In genomic region chr20:31494131-31494530, GRCh38 we compare ENCODE assay signal across 7 cellular contexts. TPM values are rescaled to one million over a fixed set of nuclear protein-coding genes. Genes with fewer than 3 reads are reported as not detected.
DNase-seq lines count a peak whose midpoint lies in the region; ATAC-seq and TF ChIP-seq lines count a peak whose summit lies in the region.
"Had no signal": no experiment of that assay in that cellular context is flagged by ENCODE, and none has a peak within 500 bp of the region (broad histone marks: within the 10 kb centered on the region; RNA-seq: fewer than 3 reads in every experiment).

No MANE protein-coding gene starts in this region.

- intact Hi-C loops in Panc1 (cut with micrococcal nuclease; ENCODE audit: unreplicated experiment) (loop anchor here (10.0 kb wide), 1 partner anchor 169 kb away; no protein-coding TSS in a partner anchor), left colon (cut with DNase I, micrococcal nuclease) (no loop called here)

- H3K27ac ChIP-seq in Panc1 (ENCODE audit: low read length) = no peak overlapping the region
- H3K27ac ChIP-seq: neutrophil had no signal

- peak; percentile 57 for ATAC-seq in Panc1
- peak; percentile 31 for ATAC-seq in left colon

- in situ Hi-C loops in Panc1 (cut with HindIII; ENCODE audit: low pct_unique_long_range_greater_than_20kb, low sequenced_read_pairs) = no loop called here

- no peaks in the 10 kb centered on the region for H3K36me3 ChIP-seq in Panc1 (ENCODE audit: control insufficient read depth, insufficient read depth, low read length)
- H3K36me3 ChIP-seq: neutrophil had no signal

- CTCF ChIA-PET in Panc1 (lab: Charles Lee) = interaction anchor here (0.7 to 1.1 kb wide), 2 partner anchors 9 to 168 kb away, joined by 4 to 10 read pairs; no protein-coding TSS in a partner anchor

- H3K4me1 ChIP-seq in Panc1 (ENCODE audit: control insufficient read depth, insufficient read depth, low read length) = no peaks in the 10 kb centered on the region

- POLR2A ChIA-PET in Panc1 (lab: Charles Lee) = interaction anchor here (0.7 kb wide), 1 partner anchor 25 kb away, joined by 5 read pairs; no protein-coding TSS in a partner anchor

- H3K27me3 ChIP-seq in Panc1 (ENCODE audit: control insufficient read depth, insufficient read depth, low read length) = peaks cover 4% of the 10 kb centered on the region; the same call in 1 of the 2 replicates

- peak; percentile 11 for TF ChIP-seq CTCF in GM12865 (IDR thresholded peaks at IDR 0.05; ENCODE audit: insufficient read depth, low read depth, low read length, missing control alignments)
- TF ChIP-seq CTCF in Panc1 (IDR thresholded peaks at IDR 0.05) = peak; percentile 83

- no peaks in the 10 kb centered on the region for H3K9me3 ChIP-seq in Panc1 (ENCODE audit: control insufficient read depth, insufficient read depth, low read depth, low read length)
- H3K9me3 ChIP-seq: neutrophil had no signal

- DNase-seq in GM12865 (ENCODE audit: low read depth) (no peak), Panc1 (ENCODE audit: low read depth, low spot score) (no peak), left colon (no peak), HK-2 (ENCODE audit: unreplicated experiment) (no peak), NCI-H2196 (lab: John Stamatoyannopoulos, UW; ENCODE audit: unreplicated experiment) (no peak)
- DNase-seq in stimulated activated CD4-positive, alpha-beta T cell treated with anti-CD3 and anti-CD28 coated beads, Interleukin-1b, Interleukin-23, amount 100 ng/mL, for 48 hours = no peak

- H3K4me3 ChIP-seq in GM12865 (ENCODE audit: low read depth, low read length) (no peak overlapping the region), Panc1 (ENCODE audit: low read depth in 2 of 2, low read length in 2 of 2) (no peak overlapping the region)

- no TSS peak for BruUV-seq in Panc1 (replicated peaks; lab: Mats Ljungman, UMichigan)

RNA-seq across cellular contexts. Expression of gene REM1, which starts 19.0 kb away (rescaled TPM):
- total RNA-seq in Panc1 (2021; ENCODE audit: unreplicated experiment) (not detected), left colon (under 1 TPM; 0.27 to 0.81 TPM)
- not detected for polyA plus RNA-seq in Panc1 (2012; ENCODE audit: insufficient read length)

RNA-seq across cellular contexts. Expression of gene DEFB124, which starts 19.2 kb away (rescaled TPM):
- total RNA-seq in Panc1 (2021; ENCODE audit: unreplicated experiment) (not detected), left colon (not detected)
- not detected for polyA plus RNA-seq in Panc1 (2012; ENCODE audit: insufficient read length)

RNA-seq across cellular contexts. Expression of gene HM13, which starts 20.1 kb away (rescaled TPM):
- total RNA-seq in Panc1 (2021; ENCODE audit: unreplicated experiment) (337 TPM), left colon (100 to 1,000 TPM; 122 to 135 TPM)
- 424 TPM for polyA plus RNA-seq in Panc1 (2012; ENCODE audit: insufficient read length)

RNA-seq across cellular contexts. Expression of gene DEFB123, which starts 53.7 kb away (rescaled TPM):
- total RNA-seq in Panc1 (2021; ENCODE audit: unreplicated experiment) (not detected), left colon (not detected)
- polyA plus RNA-seq in Panc1 (2012; ENCODE audit: insufficient read length) = not detected
